8 cellular contexts compared by ENCODE assay signal in genomic region chr22:29344137-29344536, GRCh38. TPM values are rescaled to one million over a fixed set of nuclear protein-coding genes. Genes with fewer than 3 reads are reported as not detected.
DNase-seq lines count a peak whose midpoint lies in the region; ATAC-seq and TF ChIP-seq lines count a peak whose summit lies in the region.

No MANE protein-coding gene starts in this region.

- no peak overlapping the region for H3K4me3 ChIP-seq in epithelial cell of esophagus (ENCODE audit: low read length)

- DNase-seq in Daoy (ENCODE audit: low read depth) = peak; percentile 96
- DNase-seq in NCI-H2227 treated with DMSO at 0.1 percent for 48 hours (lab: John Stamatoyannopoulos, UW) = peak; percentile 56
- DNase-seq in epithelial cell of esophagus (ENCODE audit: low read depth) = peak; percentile 95
- DNase-seq in omental fat pad (ENCODE audit: low spot score) = peak; percentile 39
- DNase-seq in OCI-M1 (lab: John Stamatoyannopoulos, UW) = no peak
- no peak for DNase-seq in stimulated activated naive CD4-positive, alpha-beta T cell (lab: John Stamatoyannopoulos, UW)

- TF ChIP-seq CTCF in epithelial cell of esophagus (IDR thresholded peaks at IDR 0.05; ENCODE audit: insufficient read depth, low read depth, low read length, missing control alignments) (no peak), omental fat pad (IDR thresholded peaks at IDR 0.05) (no peak)

- ATAC-seq in omental fat pad (ENCODE audit: low FRiP score) = peak; percentile 87
- ATAC-seq in HG03565 (IDR thresholded peaks at IDR 0.05; ENCODE audit: unreplicated experiment) = no peak
- no peak for ATAC-seq in HG03354 (IDR thresholded peaks at IDR 0.05; ENCODE audit: poor library complexity, severe bottlenecking, unreplicated experiment)

RNA-seq across cellular contexts. Expression of gene RASL10A, which starts 28.6 kb away (rescaled TPM):
- total RNA-seq in Daoy (2014; rRNA removed; shearing (Covaris generic)) = 0.11 and 0.39 TPM in 2 replicates
- 1 to 10 TPM in 2 of 4 donors, under 1 TPM in 1, not detected in 1; 0.56 to 2.6 (median 1.5) TPM for total RNA-seq in omental fat pad

RNA-seq across cellular contexts. Expression of gene GAS2L1, which starts 37.7 kb away (rescaled TPM):
- 10.0 and 11.1 TPM in 2 replicates for total RNA-seq in Daoy (2014; rRNA removed; shearing (Covaris generic))
- total RNA-seq in omental fat pad = 10 to 100 TPM; 13.4 to 29.0 (median 22.7) TPM

RNA-seq across cellular contexts. Expression of gene AP1B1, which starts 44.2 kb away (rescaled TPM):
- 57.8 and 62.6 TPM in 2 replicates for total RNA-seq in Daoy (2014; rRNA removed; shearing (Covaris generic))
- total RNA-seq in omental fat pad = 10 to 100 TPM; 58.0 to 77.3 (median 75.3) TPM

Comparison
In these comparisons a context has a peak if more than half of its experiments do, and no peak if none do; other contexts are left out.
1. DNase-seq: peak in Daoy (single experiment), NCI-H2227 treated with DMSO at 0.1 percent for 48 hours (single experiment), epithelial cell of esophagus (single experiment) and omental fat pad (single experiment); none in OCI-M1 (single experiment) and stimulated activated naive CD4-positive, alpha-beta T cell (0 of 6).